ENCODE assay signal across 18 cellular contexts in the genomic region with DNA sequence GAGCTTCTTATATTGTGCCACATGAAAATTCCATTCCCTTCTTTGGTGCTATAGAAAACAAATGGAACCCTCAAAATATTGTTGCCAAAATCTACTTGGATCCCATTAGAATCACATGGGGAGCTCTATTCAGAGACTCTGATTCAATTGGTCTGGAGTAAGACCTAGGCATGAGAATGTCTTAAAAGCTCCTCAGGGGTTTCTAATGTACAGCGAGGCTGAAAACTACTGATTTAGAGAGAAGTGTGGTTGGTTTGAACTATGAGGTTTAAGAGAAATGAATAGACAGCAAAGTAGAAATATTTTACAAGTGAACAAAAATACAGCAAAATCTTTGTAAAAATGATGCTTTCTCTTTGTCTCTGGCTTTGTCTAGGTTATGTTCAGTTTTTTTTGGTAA.
DNase-seq lines count a peak whose midpoint lies in the region; ATAC-seq and TF ChIP-seq lines count a peak whose summit lies in the region.
"Had no signal": no experiment of that assay in that cellular context is flagged by ENCODE, and none has a peak within 500 bp of the region (broad histone marks: within the 10 kb centered on the region; RNA-seq: fewer than 3 reads in every experiment).

No MANE protein-coding gene starts in this region.

- H3K9me3 Mint-ChIP-seq in neural progenitor cell, result no peaks in the 10 kb centered on the region
- peaks cover 3% of the 10 kb centered on the region for H3K9me3 Mint-ChIP-seq in activated CD4-positive, alpha-beta T cell treated with anti-CD3 and anti-CD28 coated beads for 36 hours (ENCODE audit: low read depth)

- intact Hi-C loops in activated CD4-positive, alpha-beta T cell treated with anti-CD3 and anti-CD28 coated beads for 36 hours (cut with DNase I, micrococcal nuclease), result no loop called here

- H4K20me1 ChIP-seq in neural progenitor cell (ENCODE audit: low read depth), result no peaks in the 10 kb centered on the region

- CTCF ChIA-PET in activated CD4-positive, alpha-beta T cell treated with anti-CD3 and anti-CD28 coated beads for 36 hours (lab: Charles Lee), result interaction anchor here (1.5 kb wide), 1 partner anchor 22 kb away, joined by 3 read pairs; no protein-coding TSS in a partner anchor

- peak overlapping the region; percentile 37 for H2AFZ ChIP-seq in neural progenitor cell (replicated peaks)

- POLR2A ChIA-PET in activated CD4-positive, alpha-beta T cell treated with anti-CD3 and anti-CD28 coated beads for 36 hours (lab: Charles Lee), result no interaction called here

- H3K4me1 ChIP-seq in neural progenitor cell, result no peaks in the 10 kb centered on the region

- H3K27ac ChIP-seq in neural progenitor cell, result no peak overlapping the region
- H3K27ac ChIP-seq: C4-2B had no signal

- H3K79me2 ChIP-seq in neural progenitor cell (ENCODE audit: low read depth), result no peaks in the 10 kb centered on the region

- H3K4me3 Mint-ChIP-seq in neural progenitor cell, result no peak overlapping the region
- H3K4me3 Mint-ChIP-seq in activated CD4-positive, alpha-beta T cell treated with anti-CD3 and anti-CD28 coated beads for 36 hours, result no peak overlapping the region
- H3K4me3 Mint-ChIP-seq: H9 had no signal

- no peaks in the 10 kb centered on the region for H3K27me3 ChIP-seq in neural progenitor cell

- H3K4me2 ChIP-seq in neural progenitor cell, result no peak overlapping the region

- H3K36me3 ChIP-seq in neural progenitor cell, result no peaks in the 10 kb centered on the region

- H3K27me3 Mint-ChIP-seq in neural progenitor cell (ENCODE audit: insufficient read depth, low read depth), result no peaks in the 10 kb centered on the region
- H3K27me3 Mint-ChIP-seq in activated CD4-positive, alpha-beta T cell treated with anti-CD3 and anti-CD28 coated beads for 36 hours, result no peaks in the 10 kb centered on the region

- H3K27ac Mint-ChIP-seq in neural progenitor cell, result no peak overlapping the region
- H3K27ac Mint-ChIP-seq in activated CD4-positive, alpha-beta T cell treated with anti-CD3 and anti-CD28 coated beads for 36 hours, result no peak overlapping the region
- H3K27ac Mint-ChIP-seq: H9 had no signal

- no peaks in the 10 kb centered on the region for H3K4me1 Mint-ChIP-seq in neural progenitor cell
- no peaks in the 10 kb centered on the region for H3K4me1 Mint-ChIP-seq in activated CD4-positive, alpha-beta T cell treated with anti-CD3 and anti-CD28 coated beads for 36 hours
- H3K4me1 Mint-ChIP-seq: H9 had no signal

- TF ChIP-seq CTCF in neural progenitor cell (IDR thresholded peaks at IDR 0.05), result no peak

- DNase-seq in neural progenitor cell (ENCODE audit: low spot score) (no peak), GM19240 (ENCODE audit: insufficient read length, low spot score) (no peak)
- no peak for DNase-seq in activated naive CD4-positive, alpha-beta T cell treated with Interleukin-2 at 50 U/mL for 16 hours
- DNase-seq in activated CD4-positive, alpha-beta T cell treated with anti-CD3 and anti-CD28 coated beads for 36 hours, result no peak
- DNase-seq: anterior cingulate cortex; foreskin melanocyte; H9; KG1; NCI-H1105; NCI-H2171; NCI-H82; RPMI8226; stimulated activated CD4-positive, alpha-beta T cell treated with anti-CD3 and anti-CD28 coated beads, Interleukin-4, amount 100 ng/mL, for 4 hours had no signal

- no peak overlapping the region for H3K4me3 ChIP-seq in neural progenitor cell

- H3K36me3 Mint-ChIP-seq in neural progenitor cell, result no peaks in the 10 kb centered on the region
- H3K36me3 Mint-ChIP-seq in activated CD4-positive, alpha-beta T cell treated with anti-CD3 and anti-CD28 coated beads for 36 hours (ENCODE audit: low read depth), result no peaks in the 10 kb centered on the region

- H3F3A ChIP-seq in neural progenitor cell (ENCODE audit: low read depth), result no peaks in the 10 kb centered on the region

- H3K9ac ChIP-seq in neural progenitor cell, result no peak overlapping the region

- H3K9me3 ChIP-seq in neural progenitor cell (ENCODE audit: low read depth), result no peaks in the 10 kb centered on the region

- ATAC-seq in GM19372 (IDR thresholded peaks at IDR 0.05; ENCODE audit: low read depth, unreplicated experiment), result peak; percentile 59
- ATAC-seq in HG02610 (IDR thresholded peaks at IDR 0.05; ENCODE audit: unreplicated experiment), result peak; percentile 61
- ATAC-seq in HG03135 (IDR thresholded peaks at IDR 0.05; ENCODE audit: unreplicated experiment), result peak; percentile 87
- no peak for ATAC-seq in activated CD4-positive, alpha-beta T cell treated with anti-CD3 and anti-CD28 coated beads for 36 hours
- ATAC-seq: left lobe of liver had no signal
